Comparison of ENCODE assay signal across 8 cellular contexts in the genomic region with DNA sequence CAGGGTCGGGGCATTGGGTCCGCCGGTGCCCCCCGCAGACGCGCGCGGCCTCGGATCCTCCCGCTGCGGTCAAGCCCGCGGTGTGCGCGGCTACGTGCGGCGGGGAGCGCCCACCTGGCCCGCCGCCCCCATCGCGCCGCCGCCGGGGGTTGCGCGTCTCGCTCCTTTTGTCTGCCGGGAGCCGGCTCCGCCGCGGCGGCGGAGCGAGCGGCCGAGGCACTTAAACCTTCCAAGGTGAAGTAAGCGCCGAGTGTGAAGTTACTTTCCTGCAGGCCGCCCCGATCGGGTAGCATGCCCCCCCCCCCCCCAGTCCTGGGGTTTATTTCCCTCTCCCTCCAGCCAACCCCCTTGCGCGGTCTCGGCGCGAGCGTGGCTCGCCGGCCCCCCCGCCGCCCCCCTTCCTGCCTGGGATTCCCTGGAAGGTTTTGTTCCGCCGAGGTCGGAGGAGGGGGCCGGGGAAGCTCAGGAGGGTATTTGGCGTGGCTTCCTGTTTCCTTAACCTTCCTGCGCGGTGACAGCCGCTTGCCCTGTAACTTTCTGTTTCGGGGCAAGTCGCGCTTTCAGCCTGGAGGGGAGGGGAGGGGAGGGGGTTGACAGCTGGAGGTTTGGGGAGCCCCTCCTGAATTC. TPM values are rescaled to one million over a fixed set of nuclear protein-coding genes. Genes with fewer than 3 reads are reported as not detected.
DNase-seq lines count a peak whose midpoint lies in the region; ATAC-seq and TF ChIP-seq lines count a peak whose summit lies in the region.

No MANE protein-coding gene starts in this region.

- H3K36me3 ChIP-seq in CD8-positive, alpha-beta memory T cell (ENCODE audit: insufficient read depth, low read length), result no peaks in the 10 kb centered on the region
- H3K36me3 ChIP-seq in HEK293 (ENCODE audit: control insufficient read depth in 2 of 2, insufficient read depth in 1 of 2, low read length in 2 of 2) (no peaks in the 10 kb centered on the region), SJCRH30 (no peaks in the 10 kb centered on the region)

- H3K4me1 ChIP-seq in CD8-positive, alpha-beta memory T cell (ENCODE audit: insufficient read depth, low read length), result peaks cover 14% of the 10 kb centered on the region
- H3K4me1 ChIP-seq in HEK293 (ENCODE audit: control insufficient read depth, insufficient read depth, low read length), result peaks cover 9% of the 10 kb centered on the region
- peaks cover 6% of the 10 kb centered on the region; the same call in 1 of the 2 replicates for H3K4me1 ChIP-seq in SJCRH30
- peaks cover 10% of the 10 kb centered on the region for H3K4me1 ChIP-seq in right cardiac atrium (ENCODE audit: control insufficient read depth, insufficient read depth, low read length)

- DNase-seq in CD8-positive, alpha-beta memory T cell, result peak; percentile 39 to 79 (median 66)
- DNase-seq in SJCRH30 (peak; percentile 51 to 69), right cardiac atrium (peak; percentile 53 to 83 (median 80)), cerebellum (ENCODE audit: low spot score) (no peak)
- DNase-seq in activated naive CD4-positive, alpha-beta T cell treated with anti-CD3 and anti-CD28 coated beads, Interleukin-2, amount 50 U/mL, for 72 hours (ENCODE audit: low spot score in 2 of 2), result peak; percentile 54 to 80

- WGBS in right cardiac atrium, result under 1% methylated on average over 65 of the region's 65 CpGs

- H3K27me3 Mint-ChIP-seq in CD8-positive, alpha-beta memory T cell, result peaks cover 0 to 3% of the 10 kb centered on the region in 2 donors

- intact Hi-C loops in right cardiac atrium (cut with DNase I), result loop anchor here in 2 of 4 donors (5.0 kb wide), 1 partner anchor 56 kb away; a partner anchor contains a TSS

- H3K36me3 Mint-ChIP-seq in CD8-positive, alpha-beta memory T cell, result peaks cover 0 to 17% (median 0%) of the 10 kb centered on the region in 3 donors
- H3K36me3 Mint-ChIP-seq in activated naive CD4-positive, alpha-beta T cell treated with anti-CD3 and anti-CD28 coated beads, Interleukin-2, amount 50 U/mL, for 72 hours, result peaks cover 0 to 8% of the 10 kb centered on the region in 2 donors

- CTCF ChIA-PET in CD8-positive, alpha-beta memory T cell (lab: Charles Lee), result interaction anchor here (0.7 to 2.2 kb wide), 10 partner anchors 12 to 180 kb away, joined by 3 to 16 read pairs (median 4); a partner anchor contains a TSS
- CTCF ChIA-PET in HEK293 (lab: Yijun Ruan, JAX), result interaction anchor here (0.6 to 2.4 kb wide), 10 partner anchors 12 to 311 kb away, joined by 3 to 16 read pairs (median 4); a partner anchor contains a TSS

- H3K27me3 ChIP-seq in CD8-positive, alpha-beta memory T cell (ENCODE audit: insufficient read depth, low read length, poor library complexity, severe bottlenecking), result no peaks in the 10 kb centered on the region
- no peaks in the 10 kb centered on the region for H3K27me3 ChIP-seq in SJCRH30
- no peaks in the 10 kb centered on the region for H3K27me3 ChIP-seq in right cardiac atrium (ENCODE audit: control insufficient read depth, insufficient read depth)

- no peak for TF ChIP-seq CTCF in HEK293 (tag by site-specific recombination; IDR thresholded peaks at IDR 0.05)

- H3K4me3 ChIP-seq in CD8-positive, alpha-beta memory T cell (ENCODE audit: low read length), result peak overlapping the region; percentile 87
- H3K4me3 ChIP-seq in HEK293 (ENCODE audit: low read depth, low read length), result peak overlapping the region; percentile 69
- H3K4me3 ChIP-seq in SJCRH30, result peak overlapping the region; percentile 83
- peak overlapping the region; percentile 89 for H3K4me3 ChIP-seq in right cardiac atrium (ENCODE audit: low read length)
- peak overlapping the region; percentile 45 to 80 (median 71) for H3K4me3 ChIP-seq in skin epidermis

- H3K9me3 ChIP-seq in CD8-positive, alpha-beta memory T cell (ENCODE audit: low read length), result no peaks in the 10 kb centered on the region
- H3K9me3 ChIP-seq in HEK293 (ENCODE audit: control insufficient read depth, insufficient read depth, low read depth, low read length) (no peaks in the 10 kb centered on the region), SJCRH30 (replicated peaks) (no peaks in the 10 kb centered on the region), right cardiac atrium (ENCODE audit: control insufficient read depth, low read length) (no peaks in the 10 kb centered on the region)

- H3K9me3 Mint-ChIP-seq in CD8-positive, alpha-beta memory T cell, result peaks cover 0 to 5% (median 0%) of the 10 kb centered on the region in 5 donors
- no peaks in the 10 kb centered on the region for H3K9me3 Mint-ChIP-seq in activated naive CD4-positive, alpha-beta T cell treated with anti-CD3 and anti-CD28 coated beads, Interleukin-2, amount 50 U/mL, for 72 hours

- POLR2A ChIA-PET in CD8-positive, alpha-beta memory T cell (lab: Charles Lee), result interaction anchor here (1.2 to 4.5 kb wide), 6 partner anchors 10 to 108 kb away, joined by 3 to 38 read pairs (median 6); a partner anchor contains a TSS
- POLR2A ChIA-PET in HEK293 (lab: Yijun Ruan, JAX), result interaction anchor here (0.8 to 1.8 kb wide), 8 partner anchors 11 to 86 kb away, joined by 3 to 5 read pairs (median 4); a partner anchor contains a TSS

- H3K27ac Mint-ChIP-seq in CD8-positive, alpha-beta memory T cell, result peak overlapping the region; percentile 83 to 99 (median 90)
- peak overlapping the region in 1 of 2 donors; percentile 90 for H3K27ac Mint-ChIP-seq in activated naive CD4-positive, alpha-beta T cell treated with anti-CD3 and anti-CD28 coated beads, Interleukin-2, amount 50 U/mL, for 72 hours

- peak overlapping the region; percentile 95 for H3K27ac ChIP-seq in CD8-positive, alpha-beta memory T cell (ENCODE audit: low read depth, low read length)
- peak overlapping the region; percentile 91 for H3K27ac ChIP-seq in HEK293 (ENCODE audit: extremely low read depth, low read depth, low read length)
- H3K27ac ChIP-seq in SJCRH30, result no peak overlapping the region; the same call in 1 of the 2 replicates
- peak overlapping the region; percentile 68 for H3K27ac ChIP-seq in right cardiac atrium (ENCODE audit: low read length)
- H3K27ac ChIP-seq in skin epidermis, result peak overlapping the region; percentile 10 to 96 (median 88)

- ATAC-seq in activated naive CD4-positive, alpha-beta T cell treated with anti-CD3 and anti-CD28 coated beads, Interleukin-2, amount 50 U/mL, for 72 hours, result peak; percentile 48 to 61
- ATAC-seq in right cardiac atrium (peak in 1 of 2 donors; percentile 4), HG03139 (IDR thresholded peaks at IDR 0.05; ENCODE audit: unreplicated experiment) (no peak)

- peaks cover 48 to 64% (median 50%) of the 10 kb centered on the region in 3 donors for H3K4me1 Mint-ChIP-seq in CD8-positive, alpha-beta memory T cell

- H3K4me3 Mint-ChIP-seq in CD8-positive, alpha-beta memory T cell, result peak overlapping the region; percentile 84 to 99 (median 97)

TF ChIP-seq in HEK293, 187 proteins besides CTCF, POLR2A, EP300 and RAD21 (continues in another document):
- TF ChIP-seq, protein P1, sequence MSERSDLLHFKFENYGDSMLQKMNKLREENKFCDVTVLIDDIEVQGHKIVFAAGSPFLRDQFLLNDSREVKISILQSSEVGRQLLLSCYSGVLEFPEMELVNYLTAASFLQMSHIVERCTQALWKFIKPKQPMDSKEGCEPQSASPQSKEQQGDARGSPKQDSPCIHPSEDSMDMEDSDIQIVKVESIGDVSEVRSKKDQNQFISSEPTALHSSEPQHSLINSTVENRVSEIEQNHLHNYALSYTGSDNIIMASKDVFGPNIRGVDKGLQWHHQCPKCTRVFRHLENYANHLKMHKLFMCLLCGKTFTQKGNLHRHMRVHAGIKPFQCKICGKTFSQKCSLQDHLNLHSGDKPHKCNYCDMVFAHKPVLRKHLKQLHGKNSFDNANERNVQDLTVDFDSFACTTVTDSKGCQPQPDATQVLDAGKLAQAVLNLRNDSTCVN (tag by site-specific recombination; optimal IDR thresholded peaks at IDR 0.05), result peak; percentile 49
- TF ChIP-seq KLF16 (tag by site-specific recombination; IDR thresholded peaks at IDR 0.05), result no peak
- TF ChIP-seq PRDM1 (tag by site-specific recombination; IDR thresholded peaks at IDR 0.05), result peak; percentile 31; the same call in 1 of the 2 replicates
- no peak for TF ChIP-seq SP7 (tag by site-specific recombination; IDR thresholded peaks at IDR 0.05)
- TF ChIP-seq SP3 (tag by site-specific recombination; IDR thresholded peaks at IDR 0.05), result no peak
- no peak for TF ChIP-seq ZNF791 (tag by site-specific recombination; IDR thresholded peaks at IDR 0.05)
- no peak for TF ChIP-seq ZNF585B (tag by site-specific recombination; IDR thresholded peaks at IDR 0.05)
- TF ChIP-seq GFI1B (tag by site-specific recombination; IDR thresholded peaks at IDR 0.05), result no peak
- TF ChIP-seq, protein P2, sequence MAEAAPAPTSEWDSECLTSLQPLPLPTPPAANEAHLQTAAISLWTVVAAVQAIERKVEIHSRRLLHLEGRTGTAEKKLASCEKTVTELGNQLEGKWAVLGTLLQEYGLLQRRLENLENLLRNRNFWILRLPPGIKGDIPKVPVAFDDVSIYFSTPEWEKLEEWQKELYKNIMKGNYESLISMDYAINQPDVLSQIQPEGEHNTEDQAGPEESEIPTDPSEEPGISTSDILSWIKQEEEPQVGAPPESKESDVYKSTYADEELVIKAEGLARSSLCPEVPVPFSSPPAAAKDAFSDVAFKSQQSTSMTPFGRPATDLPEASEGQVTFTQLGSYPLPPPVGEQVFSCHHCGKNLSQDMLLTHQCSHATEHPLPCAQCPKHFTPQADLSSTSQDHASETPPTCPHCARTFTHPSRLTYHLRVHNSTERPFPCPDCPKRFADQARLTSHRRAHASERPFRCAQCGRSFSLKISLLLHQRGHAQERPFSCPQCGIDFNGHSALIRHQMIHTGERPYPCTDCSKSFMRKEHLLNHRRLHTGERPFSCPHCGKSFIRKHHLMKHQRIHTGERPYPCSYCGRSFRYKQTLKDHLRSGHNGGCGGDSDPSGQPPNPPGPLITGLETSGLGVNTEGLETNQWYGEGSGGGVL (tag by site-specific recombination; IDR thresholded peaks at IDR 0.05), result peak; percentile 65; the same call in 1 of the 2 replicates
- TF ChIP-seq KLF9 (tag by site-specific recombination; IDR thresholded peaks at IDR 0.05; ENCODE audit: low read depth), result peak; percentile 13; the same call in 1 of the 2 replicates

RNA-seq across cellular contexts. Expression of a gene that starts 56.6 kb away (rescaled TPM):
- 10 to 100 TPM; 27.8 to 28.5 TPM for total RNA-seq in CD8-positive, alpha-beta memory T cell
- 5.5 TPM for polyA plus RNA-seq in CD8-positive, alpha-beta memory T cell
- total RNA-seq in SJCRH30 (2014; rRNA removed; shearing (Covaris generic)), result 31.1 and 33.8 TPM in 2 replicates
- 10 to 100 TPM; 18.5 to 27.9 TPM for total RNA-seq in activated naive CD4-positive, alpha-beta T cell treated with anti-CD3 and anti-CD28 coated beads, Interleukin-2, amount 50 U/mL, for 72 hours
- 10 to 100 TPM; 70.8 to 99.8 (median 92.5) TPM for total RNA-seq in right cardiac atrium
- 40.3 TPM for polyA plus RNA-seq in right cardiac atrium
- 45.9 TPM for total RNA-seq in cerebellum
